Comparison of ENCODE assay signal across 8 cellular contexts in the genomic region with DNA sequence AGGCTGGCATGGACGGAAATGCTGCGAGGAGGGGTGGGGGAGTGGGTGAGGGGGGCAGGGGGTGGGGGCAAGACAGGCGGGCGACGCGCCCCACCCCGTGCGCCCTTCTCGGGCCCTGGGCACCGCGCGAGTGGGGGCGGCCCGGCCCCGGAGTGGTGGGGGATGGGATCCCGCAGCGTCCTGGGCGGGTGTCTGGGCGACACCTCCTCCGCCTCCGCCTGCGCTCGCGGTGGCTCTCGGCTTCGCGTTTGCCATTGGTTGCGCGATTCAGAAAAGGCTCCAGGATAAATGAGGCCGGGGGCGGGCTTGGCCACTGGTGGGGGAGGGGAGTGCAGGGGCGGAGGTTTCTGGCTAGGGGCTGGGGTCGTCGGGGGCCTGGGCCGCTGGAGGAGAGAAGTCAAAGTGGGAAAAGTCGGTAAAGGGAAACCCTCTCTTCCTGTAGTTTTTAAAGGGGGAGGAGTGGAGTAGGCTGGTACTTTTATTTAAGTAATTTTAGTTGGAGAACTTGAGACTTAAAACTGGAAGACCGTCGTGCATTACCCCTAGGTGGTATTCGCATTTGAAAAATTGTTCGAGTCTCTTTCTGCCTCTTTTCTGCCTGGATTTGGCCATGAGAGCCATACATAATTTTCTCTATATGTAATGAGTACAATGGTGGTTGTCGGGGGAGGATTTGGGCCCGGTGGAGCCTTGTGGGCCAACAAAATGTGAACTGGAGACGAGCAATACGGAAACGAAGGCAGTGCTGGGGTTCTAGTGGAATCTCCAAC. TPM values are rescaled to one million over a fixed set of nuclear protein-coding genes. Genes with fewer than 3 reads are reported as not detected.
DNase-seq lines count a peak whose midpoint lies in the region; ATAC-seq and TF ChIP-seq lines count a peak whose summit lies in the region.

No MANE protein-coding gene starts in this region.

- H3K9me3 Mint-ChIP-seq in activated naive CD8-positive, alpha-beta T cell (ENCODE audit: low read depth): no peaks in the 10 kb centered on the region

- no peaks in the 10 kb centered on the region for H3K27me3 ChIP-seq in AG04450 (ENCODE audit: control insufficient read depth, insufficient read depth, low read length)

- no peak for TF ChIP-seq CTCF in AG04450 (IDR thresholded peaks at IDR 0.05; ENCODE audit: low read depth, low read length)

- peaks cover 44% of the 10 kb centered on the region for H3K4me1 Mint-ChIP-seq in activated naive CD8-positive, alpha-beta T cell (ENCODE audit: low read depth)

- peaks cover 4% of the 10 kb centered on the region; the same call in 1 of the 2 replicates for H3K9me3 ChIP-seq in AG04450 (ENCODE audit: control insufficient read depth, insufficient read depth, low read length)

- H3K36me3 Mint-ChIP-seq in activated naive CD8-positive, alpha-beta T cell: no peaks in the 10 kb centered on the region

- peaks cover 47% of the 10 kb centered on the region for H3K27me3 Mint-ChIP-seq in activated naive CD8-positive, alpha-beta T cell

- peak; percentile 36 for ATAC-seq in GM18498 (IDR thresholded peaks at IDR 0.05; ENCODE audit: unreplicated experiment)
- ATAC-seq in HG03432 (IDR thresholded peaks at IDR 0.05; ENCODE audit: unreplicated experiment): peak; percentile 36
- ATAC-seq in GM21528 (IDR thresholded peaks at IDR 0.05; ENCODE audit: low FRiP score, unreplicated experiment): no peak

- CTCF ChIA-PET in AG04450 (lab: Charles Lee): no interaction called here

- POLR2A ChIA-PET in AG04450 (lab: Yijun Ruan, JAX): interaction anchor here (0.6 kb wide), 2 partner anchors 94 to 405 kb away, joined by 6 read pairs; no protein-coding TSS in a partner anchor

- peak overlapping the region; percentile 80 for H3K27ac ChIP-seq in AG04450 (ENCODE audit: low read depth, low read length)

- H3K4me3 ChIP-seq in AG04450 (ENCODE audit: low read depth, low read length): peak overlapping the region; percentile 89

- H3K27ac Mint-ChIP-seq in activated naive CD8-positive, alpha-beta T cell: no peak overlapping the region

- no peak for DNase-seq in AG04450 (ENCODE audit: low read depth, low spot score)
- DNase-seq in NCI-H748 treated with DMSO at 0.1 percent for 48 hours (lab: John Stamatoyannopoulos, UW): peak; percentile 80
- peak; percentile 63 for DNase-seq in iris pigment epithelial cell (ENCODE audit: low read depth)
- no peak for DNase-seq in cerebellar nuclear complex (lab: John Stamatoyannopoulos, UW)

- peak overlapping the region; percentile 84 for H3K4me3 Mint-ChIP-seq in activated naive CD8-positive, alpha-beta T cell

RNA-seq across cellular contexts. Expression of a gene that starts 1.0 kb away (rescaled TPM):
- polyA plus RNA-seq in AG04450 (2011; rRNA removed): 78.5 and 98.2 TPM in 2 replicates
- polyA minus RNA-seq in AG04450 (2011; rRNA and poly(A)+ RNA removed): 97.8 and 99.9 TPM in 2 replicates

Comparison
In these comparisons a context has a peak if more than half of its experiments do, and no peak if none do; other contexts are left out.
1. DNase-seq: peak in NCI-H748 treated with DMSO at 0.1 percent for 48 hours (single experiment) and iris pigment epithelial cell (single experiment); none in AG04450 (single experiment) and cerebellar nuclear complex (0 of 2).